ENCODE assay signal across 13 cellular contexts in genomic region chr7:85125679-85126078, GRCh38.
"Had no signal": no experiment of that assay in that cellular context is flagged by ENCODE, and none has a peak within 500 bp of the region (broad histone marks: within the 10 kb centered on the region; RNA-seq: fewer than 3 reads in every experiment).

No MANE protein-coding gene starts in this region.

- H3K27me3 Mint-ChIP-seq: stimulated activated naive CD8-positive, alpha-beta T cell treated with anti-CD3 and anti-CD28 coated beads, Interleukin-15, Interleukin-2, amounts not matched to agents 100 ng/mL and 50 ng/mL, for 24 hours; T-helper 17 cell had no signal

- H3K4me1 Mint-ChIP-seq: T-helper 17 cell had no signal

- H3K27ac Mint-ChIP-seq: neural progenitor cell; stimulated activated naive CD8-positive, alpha-beta T cell treated with anti-CD3 and anti-CD28 coated beads, Interleukin-15, Interleukin-2, amounts not matched to agents 100 ng/mL and 50 ng/mL, for 24 hours; T-helper 17 cell had no signal

- H3K9me3 Mint-ChIP-seq: neural progenitor cell; stimulated activated naive CD8-positive, alpha-beta T cell treated with anti-CD3 and anti-CD28 coated beads, Interleukin-15, Interleukin-2, amounts not matched to agents 100 ng/mL and 50 ng/mL, for 24 hours had no signal

- H3K36me3 Mint-ChIP-seq: neural progenitor cell had no signal

- ATAC-seq: esophagus mucosa, pancreas, T-helper 17 cell had no signal

- DNase-seq: activated naive CD4-positive, alpha-beta T cell treated with anti-CD3 and anti-CD28 coated beads, Interleukin-2, amount 50 U/mL, for 16 hours; amniotic stem cell; brain microvascular endothelial cell; dorsolateral prefrontal cortex; kidney; pancreas; stimulated activated CD4-positive, alpha-beta T cell treated with anti-CD3 and anti-CD28 coated beads, Interleukin-4, amount 100 ng/mL, for 1 hour; stimulated activated CD8-positive, alpha-beta memory T cell treated with anti-CD3 and anti-CD28 coated beads, Interleukin-4, amount 100 ng/mL, for 48 hours; T-helper 17 cell; uterus had no signal

- H3K4me3 Mint-ChIP-seq: neural progenitor cell; stimulated activated naive CD8-positive, alpha-beta T cell treated with anti-CD3 and anti-CD28 coated beads, Interleukin-15, Interleukin-2, amounts not matched to agents 100 ng/mL and 50 ng/mL, for 24 hours; T-helper 17 cell had no signal
